In genomic region chr3:129384103-129384502, GRCh38 we compare ENCODE assay signal across 2 cellular contexts. TPM values are rescaled to one million over a fixed set of nuclear protein-coding genes. Genes with fewer than 3 reads are reported as not detected.
"Had no signal": no experiment of that assay in that cellular context is flagged by ENCODE, and none has a peak within 500 bp of the region (broad histone marks: within the 10 kb centered on the region; RNA-seq: fewer than 3 reads in every experiment).

No MANE protein-coding gene starts in this region.

RNA-seq across cellular contexts. Expression of gene EFCAB12, which starts 44.3 kb away (rescaled TPM):
- total RNA-seq: ascending aorta, gastrocnemius medialis had no signal
